7 cellular contexts compared by ENCODE assay signal in the genomic region with DNA sequence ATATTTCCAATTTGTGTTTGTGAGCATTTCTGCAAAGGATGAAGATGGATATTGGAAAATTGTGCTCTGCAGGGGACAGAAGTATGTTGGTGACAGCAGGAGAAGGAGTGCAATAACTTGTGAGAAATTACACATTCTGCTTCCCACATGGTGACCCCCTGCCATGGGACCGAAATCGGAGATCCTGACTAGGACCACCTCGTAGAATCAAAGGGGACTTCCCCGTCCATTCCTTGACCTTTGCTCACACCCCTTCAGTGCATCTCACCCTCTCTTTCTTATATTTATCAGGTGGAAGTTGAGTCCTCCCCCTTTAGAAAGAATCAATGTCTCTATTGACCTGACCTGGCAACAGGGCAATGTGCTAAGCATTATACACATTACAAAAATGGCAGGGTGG.
"Had no signal": no experiment of that assay in that cellular context is flagged by ENCODE, and none has a peak within 500 bp of the region (broad histone marks: within the 10 kb centered on the region; RNA-seq: fewer than 3 reads in every experiment).

No MANE protein-coding gene starts in this region.

- H3K27ac ChIP-seq: GM23248 had no signal

- H3K4me3 ChIP-seq: GM23248 had no signal

- DNase-seq: GM23248, GOT3, H9, HCEC 1CT, KBM-7 had no signal

- H3K9ac ChIP-seq: GM23248 had no signal

- H2AFZ ChIP-seq: GM23248 had no signal

- FAIRE-seq: H54, HTR-8/SVneo had no signal
